Comparison of ENCODE assay signal across 3 cellular contexts in the genomic region with DNA sequence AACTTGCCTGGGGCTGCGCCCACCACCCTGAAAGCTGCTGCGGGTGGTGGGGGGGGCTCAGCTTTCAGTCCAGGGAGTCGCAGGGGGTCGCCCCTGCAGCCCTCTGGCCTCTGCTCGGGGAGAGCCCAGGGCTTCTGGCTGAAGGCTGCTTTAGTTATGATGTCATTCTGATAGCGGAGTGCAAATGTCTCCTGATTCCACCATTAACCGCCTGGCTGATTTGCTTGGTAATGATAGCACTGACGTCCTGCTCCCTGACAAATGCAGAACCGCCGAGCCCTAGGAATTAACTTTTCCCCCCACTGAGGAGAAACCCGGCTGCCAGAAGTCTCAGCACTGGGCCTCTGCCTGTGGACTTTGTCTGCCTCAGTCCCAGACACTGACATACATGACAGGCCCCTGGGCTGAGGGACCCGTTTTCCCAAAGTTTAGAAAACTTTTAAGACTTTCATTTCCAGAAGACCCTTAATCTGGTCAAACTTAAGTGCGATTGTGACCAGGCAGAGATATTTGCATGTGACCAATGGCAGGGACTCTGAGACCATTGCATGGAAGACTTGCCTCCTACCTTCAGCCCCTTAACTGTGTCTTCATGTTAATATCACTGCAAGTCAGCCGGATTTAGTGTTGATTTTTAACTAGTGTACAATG.
TF ChIP-seq lines count a peak whose summit lies in the region.

No MANE protein-coding gene starts in this region.

TF ChIP-seq in A549, 52 proteins besides CTCF, POLR2A, EP300 and RAD21:
- TF ChIP-seq FOSB (CRISPR knock-in tag; IDR thresholded peaks at IDR 0.05) = no peak

TF ChIP-seq in IMR-90, 13 proteins besides CTCF, POLR2A, EP300 and RAD21:
- TF ChIP-seq BHLHE40 (IDR thresholded peaks at IDR 0.05; ENCODE audit: low read depth, low read length) (no peak), SMC3 (IDR thresholded peaks at IDR 0.05; ENCODE audit: low read depth, low read length) (no peak), MAFK (IDR thresholded peaks at IDR 0.05; ENCODE audit: low read depth, low read length) (no peak), CEBPB (IDR thresholded peaks at IDR 0.05; ENCODE audit: low read depth, low read length) (no peak), NFE2L2 (IDR thresholded peaks at IDR 0.05; ENCODE audit: low read depth, low read length) (no peak)
- TF ChIP-seq, protein P1, sequence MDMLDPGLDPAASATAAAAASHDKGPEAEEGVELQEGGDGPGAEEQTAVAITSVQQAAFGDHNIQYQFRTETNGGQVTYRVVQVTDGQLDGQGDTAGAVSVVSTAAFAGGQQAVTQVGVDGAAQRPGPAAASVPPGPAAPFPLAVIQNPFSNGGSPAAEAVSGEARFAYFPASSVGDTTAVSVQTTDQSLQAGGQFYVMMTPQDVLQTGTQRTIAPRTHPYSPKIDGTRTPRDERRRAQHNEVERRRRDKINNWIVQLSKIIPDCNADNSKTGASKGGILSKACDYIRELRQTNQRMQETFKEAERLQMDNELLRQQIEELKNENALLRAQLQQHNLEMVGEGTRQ (IDR thresholded peaks at IDR 0.05; ENCODE audit: low read depth, low read length) = no peak

TF ChIP-seq in H1, 55 proteins besides CTCF, POLR2A, EP300 and RAD21:
- TF ChIP-seq HDAC2 (IDR thresholded peaks at IDR 0.05; ENCODE audit: borderline replicate concordance in 1 of 2, low read depth in 2 of 2, low read length in 2 of 2) (no peak), CREB1 (IDR thresholded peaks at IDR 0.05) (0 out of 2 replicates have a peak, but pooled peaks have one; percentile 12), CHD2 (IDR thresholded peaks at IDR 0.05; ENCODE audit: low read length) (no peak)
